In genomic region chr9:12163775-12164458, GRCh38 we compare ENCODE assay signal across 7 cellular contexts.
"Had no signal": no experiment of that assay in that cellular context is flagged by ENCODE, and none has a peak within 500 bp of the region (broad histone marks: within the 10 kb centered on the region; RNA-seq: fewer than 3 reads in every experiment).

No MANE protein-coding gene starts in this region.

- H3K4me1 Mint-ChIP-seq: GM23338, H9 had no signal

- DNase-seq: H9, HCEC 1CT, HFFc6, IMR-90 had no signal

- H3K4me2 ChIP-seq: GM23338 had no signal

- H3K4me3 ChIP-seq: GM23338, K562 had no signal

- H3K4me3 Mint-ChIP-seq: GM23338, H9, HFFc6 had no signal

- H3K9me3 Mint-ChIP-seq: GM23338, H9 had no signal

- H2AFZ ChIP-seq: GM23338 had no signal

- H3K27ac ChIP-seq: HL-60 had no signal

- H3K27ac Mint-ChIP-seq: GM23338, H9, HFFc6 had no signal

- ATAC-seq: GM23338, K562 had no signal
